In genomic region chr3:64022451-64023186, GRCh38 we compare ENCODE assay signal across 8 cellular contexts.
DNase-seq lines count a peak whose midpoint lies in the region; ATAC-seq lines count a peak whose summit lies in the region.

No MANE protein-coding gene starts in this region.

- H3K27me3 ChIP-seq in iPS-18a (ENCODE audit: control insufficient read depth, insufficient read depth, low read length), result no peaks in the 10 kb centered on the region

- H3K27me3 Mint-ChIP-seq in activated naive CD8-positive, alpha-beta T cell treated with anti-CD3 and anti-CD28 coated beads, Interleukin-2, amount 50 U/mL, for 24 hours, result peaks cover 7% of the 10 kb centered on the region

- peaks cover 33% of the 10 kb centered on the region for H3K36me3 Mint-ChIP-seq in activated naive CD8-positive, alpha-beta T cell treated with anti-CD3 and anti-CD28 coated beads, Interleukin-2, amount 50 U/mL, for 24 hours (ENCODE audit: low read depth)

- H3K4me1 Mint-ChIP-seq in activated naive CD8-positive, alpha-beta T cell treated with anti-CD3 and anti-CD28 coated beads, Interleukin-2, amount 50 U/mL, for 24 hours, result peaks cover 27% of the 10 kb centered on the region

- peak overlapping the region; percentile 93 for H3K4me3 ChIP-seq in iPS-18a (ENCODE audit: low read length)

- H3K36me3 ChIP-seq in KOPT-K1 (ENCODE audit: insufficient read depth, low read length), result peaks cover 47% of the 10 kb centered on the region
- peaks cover 34% of the 10 kb centered on the region for H3K36me3 ChIP-seq in iPS-18a (ENCODE audit: control insufficient read depth, low read depth, low read length)

- peak overlapping the region; percentile 90 for H3K27ac Mint-ChIP-seq in activated naive CD8-positive, alpha-beta T cell treated with anti-CD3 and anti-CD28 coated beads, Interleukin-2, amount 50 U/mL, for 24 hours

- peaks cover 7% of the 10 kb centered on the region for H3K4me1 ChIP-seq in iPS-18a (ENCODE audit: control insufficient read depth, low read depth, low read length)

- peak overlapping the region; percentile 84 for H3K9ac ChIP-seq in iPS-18a (ENCODE audit: low read length)

- H3K27ac ChIP-seq in KOPT-K1 (ENCODE audit: low read depth, low read length, poor library complexity, severe bottlenecking) (peak overlapping the region; percentile 86), iPS-18a (ENCODE audit: low read length) (peak overlapping the region; percentile 87)

- ATAC-seq in GM18867 (IDR thresholded peaks at IDR 0.05; ENCODE audit: unreplicated experiment), result peak; percentile 9
- ATAC-seq in activated naive CD8-positive, alpha-beta T cell treated with anti-CD3 and anti-CD28 coated beads, Interleukin-2, amount 50 U/mL, for 24 hours, result no peak
- ATAC-seq in GM21447 (IDR thresholded peaks at IDR 0.05; ENCODE audit: unreplicated experiment), result no peak
- ATAC-seq in HG03039 (IDR thresholded peaks at IDR 0.05; ENCODE audit: unreplicated experiment), result no peak

- no peaks in the 10 kb centered on the region for H3K9me3 Mint-ChIP-seq in activated naive CD8-positive, alpha-beta T cell treated with anti-CD3 and anti-CD28 coated beads, Interleukin-2, amount 50 U/mL, for 24 hours

- H3K9me3 ChIP-seq in KOPT-K1 (ENCODE audit: insufficient read depth, low read length, poor library complexity, severe bottlenecking), result no peaks in the 10 kb centered on the region
- H3K9me3 ChIP-seq in iPS-18a (ENCODE audit: control insufficient read depth, low read depth, low read length), result no peaks in the 10 kb centered on the region

- H3K4me3 Mint-ChIP-seq in activated naive CD8-positive, alpha-beta T cell treated with anti-CD3 and anti-CD28 coated beads, Interleukin-2, amount 50 U/mL, for 24 hours, result peak overlapping the region; percentile 89

- DNase-seq in activated naive CD8-positive, alpha-beta T cell treated with anti-CD3 and anti-CD28 coated beads, Interleukin-2, amount 50 U/mL, for 24 hours, result peak; percentile 16
- DNase-seq in stimulated activated CD4-positive, alpha-beta T cell treated with anti-CD3 and anti-CD28 coated beads, Interleukin-1b, Interleukin-23, amount 100 ng/mL, for 48 hours, result peak; percentile 18
- DNase-seq in NCI-H146 treated with DMSO at 0.1 percent for 48 hours (lab: John Stamatoyannopoulos, UW; ENCODE audit: unreplicated experiment), result no peak
